ENCODE assay signal across 1 cellular context in genomic region chr9:89310486-89311345, GRCh38.
A peak's percentile ranks its signal among the peaks of the same experiment; 100 is the strongest.
TF ChIP-seq lines count a peak whose summit lies in the region.

CKS2 (plus strand) TSS chr9:89311195; CDS start chr9:89311293, 98 bp downstream.

TF ChIP-seq in liver, 16 proteins besides CTCF, POLR2A, EP300 and RAD21 (continued from another document):
- TF ChIP-seq REST (IDR thresholded peaks at IDR 0.05) (peak; percentile 90), FOXA2 (IDR thresholded peaks at IDR 0.05) (no peak), MAX (IDR thresholded peaks at IDR 0.05) (peak; percentile 80), NR2F2 (IDR thresholded peaks at IDR 0.05) (no peak), JUND (IDR thresholded peaks at IDR 0.05) (no peak)
